26 cellular contexts compared by ENCODE assay signal in the genomic region with DNA sequence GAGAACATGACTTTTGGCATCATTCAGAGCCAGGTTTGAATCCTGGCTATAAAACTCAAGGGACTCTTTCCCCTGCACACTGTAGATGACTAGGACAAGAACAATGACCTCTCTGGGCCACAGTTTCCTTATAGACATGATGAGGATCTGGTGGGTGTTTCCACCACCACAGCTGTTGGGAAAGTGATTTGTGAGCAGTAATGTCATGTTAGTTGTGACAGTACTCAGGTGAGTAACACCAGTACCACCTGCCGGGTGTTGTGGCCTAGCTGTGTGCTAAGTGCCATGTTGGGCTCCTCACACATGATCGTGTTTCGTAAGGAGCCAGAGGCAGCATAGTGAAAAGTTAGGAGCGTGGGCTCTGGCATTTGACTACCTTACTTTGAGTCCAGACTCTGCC. TPM values are rescaled to one million over a fixed set of nuclear protein-coding genes. Genes with fewer than 3 reads are reported as not detected.
DNase-seq lines count a peak whose midpoint lies in the region; ATAC-seq, FAIRE-seq and TF ChIP-seq lines count a peak whose summit lies in the region.
"Had no signal": no experiment of that assay in that cellular context is flagged by ENCODE, and none has a peak within 500 bp of the region (broad histone marks: within the 10 kb centered on the region; RNA-seq: fewer than 3 reads in every experiment).

No MANE protein-coding gene starts in this region.

- peaks cover 26% of the 10 kb centered on the region; the same call in 1 of the 2 replicates for H3K36me3 ChIP-seq in Karpas-422 (ENCODE audit: insufficient read depth, low read length)
- H3K36me3 ChIP-seq: uterus had no signal

- H3K27me3 Mint-ChIP-seq in T-helper 17 cell, result no peaks in the 10 kb centered on the region
- peaks cover 0 to 3% (median 0%) of the 10 kb centered on the region in 3 donors for H3K27me3 Mint-ChIP-seq in immature natural killer cell (ENCODE audit: low read depth in 3 of 3)
- H3K27me3 Mint-ChIP-seq: naive B cell had no signal

- H3K36me3 Mint-ChIP-seq in activated naive CD4-positive, alpha-beta T cell treated with anti-CD3 and anti-CD28 coated beads, Interleukin-2, amount 50 U/mL, for 72 hours, result peaks cover 14 to 15% of the 10 kb centered on the region in 2 donors
- peaks cover 14% of the 10 kb centered on the region for H3K36me3 Mint-ChIP-seq in T-helper 17 cell (ENCODE audit: low read depth)
- peaks cover 17 to 30% (median 22%) of the 10 kb centered on the region in 3 donors for H3K36me3 Mint-ChIP-seq in immature natural killer cell

- H3K9ac ChIP-seq in Karpas-422 (ENCODE audit: low read length), result no peak overlapping the region
- H3K9ac ChIP-seq: parathyroid adenoma had no signal

- H3K9me2 ChIP-seq in Karpas-422 (replicated peaks; ENCODE audit: insufficient read depth, low read length), result no peaks in the 10 kb centered on the region

- TF ChIP-seq POLR2A in H54 (IDR thresholded peaks at IDR 0.05; ENCODE audit: low read depth, low read length), result no peak

- H3K4me1 ChIP-seq in Karpas-422 (ENCODE audit: low read length), result no peaks in the 10 kb centered on the region
- H3K4me1 ChIP-seq: parathyroid adenoma, right lobe of liver, uterus had no signal

- H3K27me3 ChIP-seq in Karpas-422 (ENCODE audit: low read length), result no peaks in the 10 kb centered on the region
- H3K27me3 ChIP-seq: MG63, right lobe of liver, uterus had no signal

- H3K27ac Mint-ChIP-seq in activated naive CD4-positive, alpha-beta T cell treated with anti-CD3 and anti-CD28 coated beads, Interleukin-2, amount 50 U/mL, for 72 hours, result peak overlapping the region; percentile 9 to 81
- H3K27ac Mint-ChIP-seq in T-helper 17 cell (peak overlapping the region; percentile 59), immature natural killer cell (peak overlapping the region; percentile 47 to 90 (median 78))
- H3K27ac Mint-ChIP-seq: WTC11 had no signal

- H3K27ac ChIP-seq in Karpas-422 (ENCODE audit: low read length), result no peak overlapping the region
- H3K27ac ChIP-seq: parathyroid adenoma, right lobe of liver, SK-N-MC, uterus had no signal

- H3K4me1 Mint-ChIP-seq in T-helper 17 cell (peaks cover 23% of the 10 kb centered on the region), immature natural killer cell (peaks cover 50 to 70% of the 10 kb centered on the region in 2 donors)
- H3K4me1 Mint-ChIP-seq: WTC11 had no signal

- H3K4me3 Mint-ChIP-seq in T-helper 17 cell (no peak overlapping the region), immature natural killer cell (peak overlapping the region in 3 of 5 donors; percentile 36 to 48 (median 40))
- H3K4me3 Mint-ChIP-seq: naive B cell, WTC11 had no signal

- no peaks in the 10 kb centered on the region for H3K9me3 Mint-ChIP-seq in activated naive CD4-positive, alpha-beta T cell treated with anti-CD3 and anti-CD28 coated beads, Interleukin-2, amount 50 U/mL, for 72 hours
- no peaks in the 10 kb centered on the region for H3K9me3 Mint-ChIP-seq in immature natural killer cell
- H3K9me3 Mint-ChIP-seq: naive B cell, WTC11 had no signal

- peaks cover 34% of the 10 kb centered on the region for H3K79me2 ChIP-seq in Karpas-422 (ENCODE audit: low read length)

- no peak overlapping the region for H3K4me3 ChIP-seq in Karpas-422 (ENCODE audit: low read length)
- H3K4me3 ChIP-seq: MG63, right lobe of liver, SK-N-MC, uterus had no signal

- FAIRE-seq in H54 (lab: Jason Lieb, UNC), result no peak

- ATAC-seq in activated naive CD4-positive, alpha-beta T cell treated with anti-CD3 and anti-CD28 coated beads, Interleukin-2, amount 50 U/mL, for 72 hours, result peak in 1 of 2 donors; percentile 13
- ATAC-seq in T-helper 17 cell (no peak), GM19351 (IDR thresholded peaks at IDR 0.05; ENCODE audit: unreplicated experiment) (no peak)
- ATAC-seq: right lobe of liver, WTC11 had no signal

- H2AFZ ChIP-seq in Karpas-422 (ENCODE audit: low read length), result no peak overlapping the region
- H2AFZ ChIP-seq: parathyroid adenoma had no signal

- H4K20me1 ChIP-seq in Karpas-422 (ENCODE audit: insufficient read depth, low read depth, low read length), result peaks cover 11% of the 10 kb centered on the region; the same call in 1 of the 2 replicates

- DNase-seq in activated naive CD4-positive, alpha-beta T cell treated with anti-CD3 and anti-CD28 coated beads, Interleukin-2, amount 50 U/mL, for 72 hours (ENCODE audit: low spot score in 2 of 2), result no peak
- no peak for DNase-seq in activated naive CD4-positive, alpha-beta T cell treated with anti-CD3 and anti-CD28 coated beads, Interleukin-2, amount 50 U/mL, for 16 hours
- DNase-seq in T-helper 17 cell (no peak), immature natural killer cell (no peak), Karpas-422 (no peak), H54 (ENCODE audit: insufficient read length, low spot score) (no peak), T1000 (lab: John Stamatoyannopoulos, UW) (no peak)
- DNase-seq: activated CD8-positive, alpha-beta memory T cell treated with anti-CD3 and anti-CD28 coated beads for 24 hours; caudate nucleus; DMS153; GF-D8; HCEC 1CT; head of caudate nucleus; IMR-90; MG63; naive B cell; NCI-H1417 treated with DMSO at 0.1 percent for 48 hours; NCI-H510A; right lobe of liver; stimulated activated CD8-positive, alpha-beta memory T cell treated with anti-CD3 and anti-CD28 coated beads, Interleukin-4, amount 100 ng/mL, for 48 hours; substantia nigra; uterus had no signal

- H3K9me3 ChIP-seq in T-helper 17 cell (ENCODE audit: control insufficient read depth, low read length, poor library complexity, severe bottlenecking) (no peaks in the 10 kb centered on the region), Karpas-422 (ENCODE audit: low read length) (no peaks in the 10 kb centered on the region)
- H3K9me3 ChIP-seq: MG63, right lobe of liver, uterus had no signal

- no peak overlapping the region for H3K4me2 ChIP-seq in Karpas-422 (ENCODE audit: low read depth, low read length, poor library complexity, severe bottlenecking)

RNA-seq across cellular contexts. Expression of a gene that starts 24.1 kb away (rescaled TPM):
- 100 to 1,000 TPM; 108 to 124 TPM for total RNA-seq in activated naive CD4-positive, alpha-beta T cell treated with anti-CD3 and anti-CD28 coated beads, Interleukin-2, amount 50 U/mL, for 72 hours
- total RNA-seq in T-helper 17 cell, result 100 to 1,000 TPM; 154 to 177 TPM
- 100 to 1,000 TPM; 112 to 167 (median 152) TPM for polyA plus RNA-seq in immature natural killer cell
- total RNA-seq in Karpas-422 (2014; rRNA removed; shearing (Covaris generic); ENCODE audit: low replicate concordance), result 54.4 and 69.6 TPM in 2 replicates
